In the genomic region with DNA sequence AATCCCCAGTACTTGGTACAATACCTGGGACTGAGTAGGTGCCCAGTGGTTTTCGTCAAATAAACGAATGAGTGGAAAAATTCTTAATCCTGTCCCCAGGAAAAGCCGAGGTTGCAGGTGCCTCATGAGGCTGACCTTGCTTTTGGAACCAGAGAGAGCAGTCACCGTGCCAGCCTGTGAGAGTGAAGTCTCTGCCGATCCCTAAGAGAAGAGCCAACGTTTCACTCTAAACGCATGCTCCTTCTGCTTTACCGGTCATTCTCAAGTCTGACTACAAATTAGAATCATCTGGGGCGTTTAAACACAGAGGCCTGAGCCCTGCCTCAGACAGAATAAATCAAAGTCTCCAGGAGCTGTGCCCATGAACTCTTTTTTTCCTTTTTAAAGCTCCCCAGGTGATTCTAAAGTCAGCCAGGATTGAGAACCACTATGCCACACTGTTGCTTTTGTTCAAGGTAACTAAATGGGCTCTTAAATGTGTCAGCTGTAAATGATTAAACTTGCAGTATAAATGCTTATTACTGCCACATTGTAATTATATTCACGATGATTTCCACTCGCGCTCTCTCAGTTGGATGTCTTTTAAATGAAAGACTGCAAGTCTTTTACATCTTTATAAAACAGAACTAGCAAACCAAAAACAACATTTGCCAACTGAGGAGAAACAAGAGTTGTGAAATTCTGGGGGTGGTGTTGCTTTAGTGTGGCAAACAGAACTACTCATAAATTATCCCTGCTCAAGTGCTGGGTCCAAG, we compare ENCODE assay signal across 15 cellular contexts. TPM values are rescaled to one million over a fixed set of nuclear protein-coding genes. Genes with fewer than 3 reads are reported as not detected.
DNase-seq lines count a peak whose midpoint lies in the region; ATAC-seq and TF ChIP-seq lines count a peak whose summit lies in the region.
"Had no signal": no experiment of that assay in that cellular context is flagged by ENCODE, and none has a peak within 500 bp of the region (broad histone marks: within the 10 kb centered on the region; RNA-seq: fewer than 3 reads in every experiment).

No MANE protein-coding gene starts in this region.

- H4K20me1 ChIP-seq in GM23248 (ENCODE audit: insufficient read depth) = no peaks in the 10 kb centered on the region

- H3K9me2 ChIP-seq in GM23248 (ENCODE audit: insufficient read depth) = no peaks in the 10 kb centered on the region

- in situ Hi-C loops in GM23248 (cut with MboI) = no loop called here

- no peaks in the 10 kb centered on the region for H3K27me3 Mint-ChIP-seq in T-cell

- no peaks in the 10 kb centered on the region for H3F3A ChIP-seq in GM23248 (ENCODE audit: insufficient read depth)

- DNase-seq in GM23248 (peak; percentile 30), NCI-H2081 treated with DMSO at 0.1 percent for 48 hours (lab: John Stamatoyannopoulos, UW) (peak; percentile 71), dorsolateral prefrontal cortex (no peak), iPS-NIHi7 (ENCODE audit: extremely low spot score) (no peak), GOT3 (lab: John Stamatoyannopoulos, UW) (no peak), T-cell (no peak)
- DNase-seq in stimulated activated CD4-positive, alpha-beta T cell treated with anti-CD3 and anti-CD28 coated beads, Interleukin-15, amount 100 ng/mL, for 24 hours = no peak
- DNase-seq: activated CD4-positive, alpha-beta T cell treated with anti-CD3 and anti-CD28 coated beads, Interleukin-2, amount 50 U/mL, for 48 hours; BE2C; DMS79 treated with DMSO at 0.1 percent for 48 hours; MM.1S; NCI-H526; SIG-M5; stimulated activated CD4-positive, alpha-beta T cell treated with anti-CD3 and anti-CD28 coated beads, Interleukin-4, amount 100 ng/mL, for 1 hour had no signal

- H3K4me1 Mint-ChIP-seq in T-cell = peaks cover 12 to 21% (median 16%) of the 10 kb centered on the region in 3 donors

- no peaks in the 10 kb centered on the region for H3K79me2 ChIP-seq in GM23248 (ENCODE audit: insufficient read depth)

- H3K9ac ChIP-seq in GM23248 = no peak overlapping the region

- H3K27me3 ChIP-seq in GM23248 (replicated peaks; ENCODE audit: insufficient read depth) (no peaks in the 10 kb centered on the region), dorsolateral prefrontal cortex (no peaks in the 10 kb centered on the region), neutrophil (no peaks in the 10 kb centered on the region)
- H3K27me3 ChIP-seq: BE2C had no signal

- TF ChIP-seq CTCF in dorsolateral prefrontal cortex (IDR thresholded peaks at IDR 0.05 in 54 of 56, conservative IDR thresholded peaks at IDR 0.05 in 2 of 56; ENCODE audit: low read depth in 1 of 56, partially characterized antibody in 56 of 56) = no peak
- no peak for TF ChIP-seq CTCF in neutrophil (IDR thresholded peaks at IDR 0.05)

- no peak for ATAC-seq in T-cell (replicated peaks in 1 of 4)

- H3K27ac Mint-ChIP-seq in T-cell = no peak overlapping the region

- H3K9me3 Mint-ChIP-seq in T-cell = no peaks in the 10 kb centered on the region

- H3K4me3 ChIP-seq in GM23248 (no peak overlapping the region), dorsolateral prefrontal cortex (no peak overlapping the region), neutrophil (ENCODE audit: low read depth in 1 of 2, low read length in 1 of 2) (no peak overlapping the region)

- H3K36me3 ChIP-seq in GM23248 (ENCODE audit: low read depth) (peaks cover 13% of the 10 kb centered on the region; the same call in 1 of the 2 replicates), neutrophil (peaks cover 85% of the 10 kb centered on the region)
- H3K36me3 ChIP-seq: BE2C had no signal

- no peak overlapping the region for H3K27ac ChIP-seq in GM23248
- peak overlapping the region in 37 of 59 donors; percentile 1 to 69 (median 38) for H3K27ac ChIP-seq in dorsolateral prefrontal cortex
- H3K27ac ChIP-seq in neutrophil = peak overlapping the region; percentile 69

- H3K36me3 Mint-ChIP-seq in T-cell = peaks cover 67% of the 10 kb centered on the region

- no peak overlapping the region for H3K4me2 ChIP-seq in GM23248 (ENCODE audit: unreplicated experiment)

- WGBS in GM23248 (ENCODE audit: low coverage in 1 of 2, low lambda C conversion rate in 2 of 2, missing lambda C conversion rate in 2 of 2), 2 experiments = 21 to 27% methylated on average over 12 of the region's 12 CpGs

- CTCF ChIA-PET in T-cell (lab: Charles Lee) = no interaction called here

- intact Hi-C loops in dorsolateral prefrontal cortex (cut with DNase I) = no loop called here

- POLR2A ChIA-PET in T-cell (lab: Charles Lee) = no interaction called here

- peak overlapping the region; percentile 6; the same call in 1 of the 2 replicates for H2AFZ ChIP-seq in GM23248

- no peaks in the 10 kb centered on the region for H3K9me3 ChIP-seq in GM23248 (ENCODE audit: low read depth)
- no peaks in the 10 kb centered on the region for H3K9me3 ChIP-seq in neutrophil
- H3K9me3 ChIP-seq: BE2C had no signal

- H3K4me3 Mint-ChIP-seq in T-cell = no peak overlapping the region

- H3K4me1 ChIP-seq in GM23248 (ENCODE audit: insufficient read depth) (no peaks in the 10 kb centered on the region), neutrophil (ENCODE audit: control insufficient read depth in 1 of 2, insufficient read depth in 1 of 2, low read depth in 1 of 2, low read length in 1 of 2) (peaks cover 24 to 29% of the 10 kb centered on the region in 2 experiments)
- H3K4me1 ChIP-seq: BE2C had no signal

RNA-seq across cellular contexts. Expression of a gene that starts 26.9 kb away (rescaled TPM):
- 26.2 and 32.2 TPM in 2 replicates for total RNA-seq in GM23248 (2014; rRNA removed; shearing (Covaris generic))
- polyA plus RNA-seq in GM23248 (2016; fragmentation: Nextera tagmentation; extraction: Ambion mirVana) = 17.7 and 18.9 TPM in 2 replicates
- total RNA-seq in dorsolateral prefrontal cortex (100 to 1,000 TPM in 2 of 120 experiments, 10 to 100 TPM in 118; 20.9 to 141 (median 42.8) TPM), T-cell (100 to 1,000 TPM; 139 to 213 (median 157) TPM)

RNA-seq across cellular contexts. Expression of a gene that starts 28.1 kb away (rescaled TPM):
- total RNA-seq in GM23248 (2014; rRNA removed; shearing (Covaris generic)) = 12.9 and 13.7 TPM in 2 replicates
- polyA plus RNA-seq in GM23248 (2016; fragmentation: Nextera tagmentation; extraction: Ambion mirVana) = 7.6 and 8.3 TPM in 2 replicates
- total RNA-seq in dorsolateral prefrontal cortex (10 to 100 TPM in 105 of 120 experiments, 1 to 10 TPM in 15; 7.5 to 25.1 (median 12.6) TPM), T-cell (1 to 10 TPM; 6.3 to 8.4 (median 7.0) TPM)

Comparison
In these comparisons a context has a peak if more than half of its experiments do, and no peak if none do; other contexts are left out.
1. DNase-seq: peak in GM23248 (single experiment) and NCI-H2081 treated with DMSO at 0.1 percent for 48 hours (single experiment); none in dorsolateral prefrontal cortex (0 of 10), iPS-NIHi7 (single experiment), stimulated activated CD4-positive, alpha-beta T cell treated with anti-CD3 and anti-CD28 coated beads, Interleukin-15, amount 100 ng/mL, for 24 hours (single experiment), GOT3 (single experiment) and T-cell (0 of 34).